Comparison of ENCODE assay signal across 9 cellular contexts in the genomic region with DNA sequence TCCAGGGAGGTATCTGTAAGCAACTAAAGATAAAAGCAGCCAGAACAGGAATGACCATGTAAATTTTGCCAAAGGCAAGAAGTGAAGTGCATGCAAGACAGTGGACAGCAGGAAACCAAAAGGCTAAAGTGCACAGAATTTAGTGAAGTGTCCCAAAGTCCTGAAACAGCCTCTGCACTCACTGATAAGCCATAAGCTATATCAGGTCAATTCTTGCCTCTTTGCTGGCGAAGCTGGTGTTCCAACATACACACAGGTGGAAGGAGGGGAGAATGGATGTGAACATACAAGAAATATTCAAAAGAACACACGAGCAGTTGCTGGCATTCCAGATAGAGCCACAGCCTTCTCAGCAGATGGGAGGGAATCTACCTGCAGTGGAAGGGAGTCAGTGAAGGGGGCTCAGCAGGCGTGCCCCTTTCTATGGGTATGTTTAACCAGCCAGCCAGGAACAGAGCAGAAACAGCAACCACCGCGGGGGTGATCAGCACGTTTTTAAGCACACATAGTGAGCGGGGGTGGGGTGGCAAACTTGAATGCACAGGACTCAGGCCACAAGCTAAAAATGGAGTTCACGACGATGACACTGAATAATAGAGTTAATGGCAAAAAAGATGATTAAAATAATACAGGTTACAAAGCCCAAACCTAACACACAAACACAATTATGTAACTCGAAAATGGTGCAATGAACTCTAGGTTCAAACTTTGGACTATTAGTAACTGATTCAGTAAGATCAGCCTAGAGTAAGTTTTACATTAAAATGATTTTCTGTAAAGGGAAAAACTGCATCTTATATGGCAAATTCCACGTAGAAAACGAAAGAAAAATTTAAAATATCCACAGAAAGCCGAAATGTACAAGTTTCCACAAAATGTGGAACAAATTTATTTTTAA. TPM values are rescaled to one million over a fixed set of nuclear protein-coding genes. Genes with fewer than 3 reads are reported as not detected.
A peak's percentile ranks its signal among the peaks of the same experiment; 100 is the strongest.
DNase-seq lines count a peak whose midpoint lies in the region; ATAC-seq and TF ChIP-seq lines count a peak whose summit lies in the region.
"Had no signal": no experiment of that assay in that cellular context is flagged by ENCODE, and none has a peak within 500 bp of the region (broad histone marks: within the 10 kb centered on the region; RNA-seq: fewer than 3 reads in every experiment).

No MANE protein-coding gene starts in this region.

- DNase-seq in heart left ventricle = peak in 2 of 5 donors; percentile 15 to 21
- no peak for DNase-seq in left ventricle myocardium superior
- peak; percentile 42 for DNase-seq in WTC11 (ENCODE audit: low spot score)
- no peak for DNase-seq in endothelial cell (ENCODE audit: low spot score)
- DNase-seq in naive B cell = no peak
- DNase-seq in upper lobe of right lung = no peak
- no peak for DNase-seq in globus pallidus (ENCODE audit: low spot score)
- no peak for DNase-seq in mucosa of gallbladder (ENCODE audit: low spot score)

- no peaks in the 10 kb centered on the region for H3K27me3 Mint-ChIP-seq in WTC11 (ENCODE audit: low read depth)
- peaks cover 2% of the 10 kb centered on the region for H3K27me3 Mint-ChIP-seq in endothelial cell (ENCODE audit: unreplicated experiment)
- H3K27me3 Mint-ChIP-seq in naive B cell = no peaks in the 10 kb centered on the region

- H3K9me3 Mint-ChIP-seq in WTC11 = peaks cover 24% of the 10 kb centered on the region
- H3K9me3 Mint-ChIP-seq in endothelial cell (ENCODE audit: unreplicated experiment) = no peaks in the 10 kb centered on the region
- H3K9me3 Mint-ChIP-seq in naive B cell = peaks cover 0 to 12% (median 0%) of the 10 kb centered on the region in 7 donors

- ATAC-seq in heart left ventricle = no peak
- no peak for ATAC-seq in left ventricle myocardium superior
- ATAC-seq in WTC11 = no peak; the same call in 1 of the 2 replicates
- no peak for ATAC-seq in naive B cell (ENCODE audit: low read depth in 2 of 2)
- ATAC-seq in upper lobe of right lung = no peak

- 19 to 22% (median 21%) methylated on average over 13 of the region's 13 CpGs for WGBS in heart left ventricle, 4 donors

- H3K27ac Mint-ChIP-seq in WTC11 (peak overlapping the region; percentile 78), endothelial cell (ENCODE audit: unreplicated experiment) (peak overlapping the region; percentile 55), naive B cell (peak overlapping the region in 5 of 6 donors; percentile 36 to 86 (median 81))

- peaks cover 0 to 43% (median 27%) of the 10 kb centered on the region in 9 donors for H3K36me3 ChIP-seq in heart left ventricle
- H3K36me3 ChIP-seq in upper lobe of right lung = peaks cover 26% of the 10 kb centered on the region

- TF ChIP-seq CTCF in heart left ventricle (IDR thresholded peaks at IDR 0.05) = no peak
- TF ChIP-seq CTCF in WTC11 (IDR thresholded peaks at IDR 0.05) = no peak
- TF ChIP-seq CTCF in endothelial cell (IDR thresholded peaks at IDR 0.05; ENCODE audit: unreplicated experiment) = no peak
- no peak for TF ChIP-seq CTCF in upper lobe of right lung (IDR thresholded peaks at IDR 0.05)

- peak overlapping the region in 11 of 12 donors; percentile 75 to 96 (median 93) for H3K27ac ChIP-seq in heart left ventricle
- H3K27ac ChIP-seq in upper lobe of right lung = peak overlapping the region; percentile 82

- H3K4me1 Mint-ChIP-seq in WTC11 (peaks cover 22% of the 10 kb centered on the region), endothelial cell (ENCODE audit: unreplicated experiment) (peaks cover 15% of the 10 kb centered on the region), naive B cell (peaks cover 14 to 27% (median 25%) of the 10 kb centered on the region in 3 donors)

- TF ChIP-seq POLR2A in heart left ventricle (IDR thresholded peaks at IDR 0.05) = no peak

- H3K4me3 ChIP-seq in heart left ventricle (peak overlapping the region; percentile 69 to 97 (median 83)), upper lobe of right lung (peak overlapping the region; percentile 54)

- POLR2A ChIA-PET in WTC11 (lab: Charles Lee) = interaction anchor here (0.9 to 3.7 kb wide), 3 partner anchors 15 to 680 kb away, joined by 3 to 18 read pairs (median 3); a partner anchor contains a TSS

- H3K4me1 ChIP-seq in heart left ventricle (peaks cover 0 to 34% (median 17%) of the 10 kb centered on the region in 12 donors), upper lobe of right lung (peaks cover 7% of the 10 kb centered on the region)

- peaks cover 41% of the 10 kb centered on the region for H3K36me3 Mint-ChIP-seq in WTC11
- H3K36me3 Mint-ChIP-seq in endothelial cell (ENCODE audit: low read depth, unreplicated experiment) = peaks cover 34% of the 10 kb centered on the region
- H3K36me3 Mint-ChIP-seq in naive B cell = peaks cover 25 to 29% of the 10 kb centered on the region in 2 donors

- intact Hi-C loops in heart left ventricle (cut with DNase I) = loop anchor here in 2 of 10 donors (5.0 to 10.0 kb wide), 2 partner anchors 77 to 109 kb away; a partner anchor contains a TSS
- intact Hi-C loops in left ventricle myocardium superior (cut with micrococcal nuclease) = no loop called here
- intact Hi-C loops in upper lobe of right lung (cut with DNase I) = no loop called here

- no peaks in the 10 kb centered on the region for H3K27me3 ChIP-seq in heart left ventricle
- H3K27me3 ChIP-seq in upper lobe of right lung = no peaks in the 10 kb centered on the region

- no peaks in the 10 kb centered on the region for H3K9me3 ChIP-seq in heart left ventricle
- no peaks in the 10 kb centered on the region for H3K9me3 ChIP-seq in upper lobe of right lung

- peak overlapping the region; percentile 78 for H3K4me3 Mint-ChIP-seq in WTC11
- H3K4me3 Mint-ChIP-seq in endothelial cell (ENCODE audit: unreplicated experiment) = peak overlapping the region; percentile 90
- peak overlapping the region; percentile 81 to 95 (median 92) for H3K4me3 Mint-ChIP-seq in naive B cell

- CTCF ChIA-PET in WTC11 (lab: Charles Lee) = interaction anchor here (0.7 kb wide), 1 partner anchor 76 kb away, joined by 4 read pairs; no protein-coding TSS in a partner anchor

TF ChIP-seq in WTC11, 78 proteins besides CTCF, POLR2A, EP300 and RAD21:
- TF ChIP-seq FOXK1 (CRISPR knock-in tag; IDR thresholded peaks at IDR 0.05) (peak; percentile 23; the same call in 1 of the 2 replicates), ZNF219 (CRISPR knock-in tag; IDR thresholded peaks at IDR 0.05; ENCODE audit: borderline replicate concordance) (no peak), NFATC4 (CRISPR knock-in tag; IDR thresholded peaks at IDR 0.05) (no peak), JUN (CRISPR knock-in tag; IDR thresholded peaks at IDR 0.05) (no peak), FOXP1 (CRISPR knock-in tag; IDR thresholded peaks at IDR 0.05; ENCODE audit: borderline replicate concordance) (no peak), GABPB1 (CRISPR knock-in tag; IDR thresholded peaks at IDR 0.05) (0 out of 2 replicates have a peak, but pooled peaks have one; percentile 9), MYBL2 (CRISPR knock-in tag; IDR thresholded peaks at IDR 0.05) (no peak), EMX1 (CRISPR knock-in tag; IDR thresholded peaks at IDR 0.05) (no peak)
- TF ChIP-seq, protein P1, sequence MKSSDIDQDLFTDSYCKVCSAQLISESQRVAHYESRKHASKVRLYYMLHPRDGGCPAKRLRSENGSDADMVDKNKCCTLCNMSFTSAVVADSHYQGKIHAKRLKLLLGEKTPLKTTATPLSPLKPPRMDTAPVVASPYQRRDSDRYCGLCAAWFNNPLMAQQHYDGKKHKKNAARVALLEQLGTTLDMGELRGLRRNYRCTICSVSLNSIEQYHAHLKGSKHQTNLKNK (CRISPR knock-in tag; IDR thresholded peaks at IDR 0.05) = no peak

RNA-seq across cellular contexts. Expression of gene ECI2, which starts 1.2 kb away (rescaled TPM):
- total RNA-seq in heart left ventricle = 100 to 1,000 TPM; 120 to 192 (median 155) TPM
- 100 to 1,000 TPM; 130 to 135 TPM for polyA plus RNA-seq in heart left ventricle
- total RNA-seq in left ventricle myocardium superior = 157 TPM
- total RNA-seq in WTC11 (2021) = 56.0 to 61.9 TPM (median 61.4 TPM) in 3 replicates
- 66.3 TPM for total RNA-seq in endothelial cell (ENCODE audit: unreplicated experiment)
- polyA plus RNA-seq in naive B cell (ENCODE audit: low read depth in 6 of 6) = 10 to 100 TPM; 25.5 to 64.8 (median 47.7) TPM
- 33.9 TPM for total RNA-seq in upper lobe of right lung
- total RNA-seq in mucosa of gallbladder = 74.8 TPM

RNA-seq across cellular contexts. Expression of gene FAM217A, which starts 55.3 kb away (rescaled TPM):
- not detected for total RNA-seq in heart left ventricle
- not detected for polyA plus RNA-seq in heart left ventricle
- not detected for total RNA-seq in left ventricle myocardium superior
- total RNA-seq in WTC11 (2021) = not detected in 3 replicates
- total RNA-seq in endothelial cell (ENCODE audit: unreplicated experiment) = not detected
- not detected for polyA plus RNA-seq in naive B cell (ENCODE audit: low read depth in 6 of 6)
- total RNA-seq in upper lobe of right lung = not detected
- 0.09 TPM for total RNA-seq in mucosa of gallbladder
- total RNA-seq: glomerular endothelial cell had no signal
